ENCODE assay signal across 8 cellular contexts in genomic region chr5:172284275-172284971, GRCh38. TPM values are rescaled to one million over a fixed set of nuclear protein-coding genes. Genes with fewer than 3 reads are reported as not detected.
A peak's percentile ranks its signal among the peaks of the same experiment; 100 is the strongest.
DNase-seq lines count a peak whose midpoint lies in the region; ATAC-seq and TF ChIP-seq lines count a peak whose summit lies in the region.

No MANE protein-coding gene starts in this region.

- H3K27ac ChIP-seq in AG04450 (ENCODE audit: low read depth, low read length) (peak overlapping the region; percentile 65), foreskin keratinocyte (peak overlapping the region; percentile 43), ovary (peak overlapping the region; percentile 86 to 90)

- intact Hi-C loops in ovary (cut with DNase I) = loop anchor here in 3 of 4 donors (5.0 kb wide), 2 partner anchors 97 to 168 kb away; partner anchors contain the start of genes SH3PXD2B (in 3 of the 3) and STK10 (in 1 of the 3)

- ATAC-seq in foreskin keratinocyte (no peak), HG02970 (IDR thresholded peaks at IDR 0.05; ENCODE audit: low FRiP score, unreplicated experiment) (no peak), GM19328 (IDR thresholded peaks at IDR 0.05; ENCODE audit: unreplicated experiment) (no peak)

- TF ChIP-seq POLR2A in ovary (IDR thresholded peaks at IDR 0.05) = no peak

- no peak for TF ChIP-seq CTCF in AG04450 (IDR thresholded peaks at IDR 0.05; ENCODE audit: low read depth, low read length)
- no peak for TF ChIP-seq CTCF in foreskin keratinocyte (conservative IDR thresholded peaks at IDR 0.05)
- TF ChIP-seq CTCF in ovary (IDR thresholded peaks at IDR 0.05) = no peak

- TF ChIP-seq EP300 in ovary (IDR thresholded peaks at IDR 0.05) = no peak

- H3K36me3 ChIP-seq in HAP-1 (replicated peaks) (no peaks in the 10 kb centered on the region), ovary (no peaks in the 10 kb centered on the region)

- H3K4me3 ChIP-seq in AG04450 (ENCODE audit: low read depth, low read length) (peak overlapping the region; percentile 78), HAP-1 (peak overlapping the region; percentile 47), ovary (peak overlapping the region; percentile 55)

- H3K27me3 ChIP-seq in AG04450 (ENCODE audit: control insufficient read depth, insufficient read depth, low read length) (no peaks in the 10 kb centered on the region), HAP-1 (ENCODE audit: low read depth) (no peaks in the 10 kb centered on the region), foreskin keratinocyte (no peaks in the 10 kb centered on the region), ovary (no peaks in the 10 kb centered on the region)

- H3K4me1 ChIP-seq in HAP-1 = peaks cover 20% of the 10 kb centered on the region
- peaks cover 11% of the 10 kb centered on the region for H3K4me1 ChIP-seq in foreskin keratinocyte
- H3K4me1 ChIP-seq in ovary (ENCODE audit: insufficient read depth) = peaks cover 4% of the 10 kb centered on the region

- 1 to 2% (median 1%) methylated on average over 35 of the region's 35 CpGs for WGBS in ovary, 3 donors

- CTCF ChIA-PET in AG04450 (lab: Charles Lee) = interaction anchor here (0.5 to 1.4 kb wide), 4 partner anchors 9 to 865 kb away, joined by 3 to 11 read pairs (median 4); partner anchors contain the start of gene FGF18

- no peak for DNase-seq in AG04450 (ENCODE audit: low read depth, low spot score)
- DNase-seq in HAP-1 (ENCODE audit: low spot score in 2 of 2) = peak; percentile 38 to 44
- peak in 2 of 3 experiments; percentile 4 to 15 for DNase-seq in activated CD8-positive, alpha-beta memory T cell treated with anti-CD3 and anti-CD28 coated beads for 48 hours (ENCODE audit: low read depth in 2 of 3, low spot score in 2 of 3)
- no peak for DNase-seq in foreskin keratinocyte
- no peak for DNase-seq in ovary
- DNase-seq in glomerular visceral epithelial cell (ENCODE audit: extremely low spot score) = no peak

- POLR2A ChIA-PET in AG04450 (lab: Yijun Ruan, JAX) = no interaction called here

- in situ Hi-C loops in HAP-1 (cut with MboI; ENCODE audit: low sequenced_read_pairs) = loop anchor here (10.0 to 25.0 kb wide), 2 partner anchors 180 to 372 kb away; no protein-coding TSS in a partner anchor

- H3K9me3 ChIP-seq in AG04450 (ENCODE audit: control insufficient read depth, insufficient read depth, low read length) (no peaks in the 10 kb centered on the region), HAP-1 (no peaks in the 10 kb centered on the region), ovary (no peaks in the 10 kb centered on the region)

RNA-seq across cellular contexts. Expression of gene UBTD2, which starts 0.9 kb away (rescaled TPM):
- polyA plus RNA-seq in AG04450 (2011; rRNA removed) (30.2 and 33.3 TPM in 2 replicates), foreskin keratinocyte (9.9 and 10.2 TPM in 2 replicates), ovary (10 to 100 TPM; 17.0 to 29.2 TPM)
- polyA minus RNA-seq in AG04450 (2011; rRNA and poly(A)+ RNA removed) = 17.1 and 27.4 TPM in 2 replicates
- total RNA-seq in foreskin keratinocyte (17.1 and 18.7 TPM in 2 replicates), ovary (10 to 100 TPM; 21.4 to 31.5 (median 28.6) TPM)

Comparison
In these comparisons a context has a peak if more than half of its experiments do, and no peak if none do; other contexts are left out.
1. DNase-seq: peak in HAP-1 (2 of 2) and activated CD8-positive, alpha-beta memory T cell treated with anti-CD3 and anti-CD28 coated beads for 48 hours (2 of 3); none in AG04450 (single experiment), foreskin keratinocyte (0 of 2), ovary (0 of 5) and glomerular visceral epithelial cell (single experiment).
2. Peak in every context shown above with its lines, with median percentiles within 50 percentile points of each other: H3K27ac ChIP-seq and H3K4me3 ChIP-seq.